Comparison of ENCODE assay signal across 21 cellular contexts in genomic region chr10:47301833-47302232, GRCh38. TPM values are rescaled to one million over a fixed set of nuclear protein-coding genes. Genes with fewer than 3 reads are reported as not detected.
DNase-seq lines count a peak whose midpoint lies in the region; ATAC-seq and TF ChIP-seq lines count a peak whose summit lies in the region.
"Had no signal": no experiment of that assay in that cellular context is flagged by ENCODE, and none has a peak within 500 bp of the region (broad histone marks: within the 10 kb centered on the region; RNA-seq: fewer than 3 reads in every experiment).

No MANE protein-coding gene starts in this region.

- H3K36me3 ChIP-seq in SJCRH30 (no peaks in the 10 kb centered on the region), body of pancreas (replicated peaks in 1 of 2; ENCODE audit: insufficient read depth in 1 of 2, low read depth in 2 of 2) (no peaks in the 10 kb centered on the region), lower lobe of right lung (no peaks in the 10 kb centered on the region), suprapubic skin (no peaks in the 10 kb centered on the region)

- TF ChIP-seq CTCF in body of pancreas (IDR thresholded peaks at IDR 0.05) (no peak), lower lobe of right lung (IDR thresholded peaks at IDR 0.05) (no peak), suprapubic skin (IDR thresholded peaks at IDR 0.05) (no peak), CD14-positive monocyte (IDR thresholded peaks at IDR 0.05) (no peak)

- no peak overlapping the region for H3K27ac Mint-ChIP-seq in CD14-positive monocyte
- H3K27ac Mint-ChIP-seq: H9 had no signal

- H3K27ac ChIP-seq in SJCRH30, result no peak overlapping the region
- peak overlapping the region; percentile 67 to 79 (median 70) for H3K27ac ChIP-seq in body of pancreas
- no peak overlapping the region for H3K27ac ChIP-seq in lower lobe of right lung
- H3K27ac ChIP-seq in suprapubic skin, result no peak overlapping the region
- H3K27ac ChIP-seq: PC-9 had no signal

- H3K4me3 Mint-ChIP-seq in CD14-positive monocyte, result no peak overlapping the region

- peak; percentile 10 for ATAC-seq in body of pancreas
- no peak for ATAC-seq in lower lobe of right lung
- no peak for ATAC-seq in GM19023 (IDR thresholded peaks at IDR 0.05; ENCODE audit: unreplicated experiment)
- no peak for ATAC-seq in GM18505 (IDR thresholded peaks at IDR 0.05; ENCODE audit: unreplicated experiment)

- intact Hi-C loops in body of pancreas (cut with DNase I) (no loop called here), lower lobe of right lung (cut with DNase I) (no loop called here), CD14-positive monocyte (cut with micrococcal nuclease) (loop anchor here in 1 of 2 donors (10.0 kb wide), 1 partner anchor 67 kb away; no protein-coding TSS in a partner anchor)

- no peaks in the 10 kb centered on the region for H3K9me3 ChIP-seq in SJCRH30 (replicated peaks)
- H3K9me3 ChIP-seq in body of pancreas, result no peaks in the 10 kb centered on the region
- H3K9me3 ChIP-seq in lower lobe of right lung, result no peaks in the 10 kb centered on the region
- no peaks in the 10 kb centered on the region for H3K9me3 ChIP-seq in suprapubic skin

- H3K4me1 ChIP-seq in SJCRH30, result no peaks in the 10 kb centered on the region
- H3K4me1 ChIP-seq in body of pancreas, result peaks cover 72% of the 10 kb centered on the region
- no peaks in the 10 kb centered on the region for H3K4me1 ChIP-seq in lower lobe of right lung
- peaks cover 18% of the 10 kb centered on the region for H3K4me1 ChIP-seq in suprapubic skin

- no peak for TF ChIP-seq EP300 in suprapubic skin (IDR thresholded peaks at IDR 0.05)

- peaks cover 3 to 4% of the 10 kb centered on the region in 2 donors for H3K36me3 Mint-ChIP-seq in CD14-positive monocyte

- 20 to 32% methylated on average over 2 of the region's 2 CpGs for WGBS in body of pancreas, 2 donors
- WGBS in suprapubic skin, result 78% methylated on average over 2 of the region's 2 CpGs

- no peaks in the 10 kb centered on the region for H3K27me3 ChIP-seq in SJCRH30
- H3K27me3 ChIP-seq in body of pancreas, result no peaks in the 10 kb centered on the region
- H3K27me3 ChIP-seq in lower lobe of right lung (ENCODE audit: low read depth), result peaks cover 28% of the 10 kb centered on the region
- peaks cover 34% of the 10 kb centered on the region for H3K27me3 ChIP-seq in suprapubic skin

- DNase-seq in SJCRH30, result peak; percentile 9 to 42
- peak in 3 of 4 donors; percentile 35 to 66 (median 62) for DNase-seq in body of pancreas
- no peak for DNase-seq in lower lobe of right lung
- no peak for DNase-seq in suprapubic skin (ENCODE audit: low spot score in 2 of 2)
- DNase-seq in CD14-positive monocyte (ENCODE audit: low spot score), result no peak
- DNase-seq: ACHN, AML-193, DMS53, H9, IMR-90, Karpas-422, MM.1S, NCI-H1092 treated with DMSO at 0.1 percent for 48 hours, NCI-H1694, NCI-H2107, NCI-H2227 treated with DMSO at 0.1 percent for 48 hours, NCI-H524, PC-9 had no signal

- peaks cover 10% of the 10 kb centered on the region for H3K4me1 Mint-ChIP-seq in CD14-positive monocyte

- H3K4me3 ChIP-seq in SJCRH30 (no peak overlapping the region), body of pancreas (no peak overlapping the region), lower lobe of right lung (peak overlapping the region; percentile 52), suprapubic skin (peak overlapping the region; percentile 64)
- H3K4me3 ChIP-seq: PC-9 had no signal

- H3K27me3 Mint-ChIP-seq in CD14-positive monocyte (ENCODE audit: low read depth in 3 of 3), result peaks cover 45 to 56% (median 50%) of the 10 kb centered on the region in 3 donors

- peaks cover 0 to 7% (median 4%) of the 10 kb centered on the region in 7 donors for H3K9me3 Mint-ChIP-seq in CD14-positive monocyte
- H3K9me3 Mint-ChIP-seq: H9 had no signal

- TF ChIP-seq POLR2A in body of pancreas (IDR thresholded peaks at IDR 0.05), result no peak
- no peak for TF ChIP-seq POLR2A in suprapubic skin (IDR thresholded peaks at IDR 0.05)
- TF ChIP-seq POLR2A in GM18505 (IDR thresholded peaks at IDR 0.05; ENCODE audit: borderline replicate concordance, extremely low read depth, insufficient read depth, insufficient read length), result no peak

RNA-seq across cellular contexts. Expression of gene GDF10, which starts 1.8 kb away (rescaled TPM):
- total RNA-seq in SJCRH30 (2014; rRNA removed; shearing (Covaris generic)), result not detected in 2 replicates
- total RNA-seq in body of pancreas, result 1 to 10 TPM; 6.6 to 8.0 TPM
- 14.5 TPM for total RNA-seq in lower lobe of right lung
- 1 to 10 TPM in 2 of 4 donors, not detected in 2; 1.3 to 1.4 TPM for total RNA-seq in suprapubic skin
- polyA plus RNA-seq in CD14-positive monocyte, result not detected
- total RNA-seq: HT1080, IMR-90, PC-9 had no signal

RNA-seq across cellular contexts. Expression of gene GDF2, which starts 20.4 kb away (rescaled TPM):
- total RNA-seq in SJCRH30 (2014; rRNA removed; shearing (Covaris generic)), result not detected in 2 replicates
- not detected for total RNA-seq in body of pancreas
- not detected for total RNA-seq in lower lobe of right lung
- total RNA-seq in suprapubic skin, result not detected
- not detected for polyA plus RNA-seq in CD14-positive monocyte
- total RNA-seq: H9, HT1080, PC-9 had no signal
- polyA plus RNA-seq: IMR-90 had no signal

RNA-seq across cellular contexts. Expression of gene RBP3, which starts 46.3 kb away (rescaled TPM):
- not detected in 2 replicates for total RNA-seq in SJCRH30 (2014; rRNA removed; shearing (Covaris generic))
- total RNA-seq in body of pancreas (not detected), lower lobe of right lung (not detected), suprapubic skin (not detected)
- polyA plus RNA-seq in CD14-positive monocyte, result not detected
- total RNA-seq: H9, HT1080, IMR-90, PC-9 had no signal
- polyA plus RNA-seq: IMR-90 had no signal

Comparison
In these comparisons a context has a peak if more than half of its experiments do, and no peak if none do; other contexts are left out.
1. DNase-seq: peak in SJCRH30 (2 of 2) and body of pancreas (3 of 4); none in lower lobe of right lung (single experiment), suprapubic skin (0 of 2) and CD14-positive monocyte (single experiment).
2. H3K27ac ChIP-seq: peak in body of pancreas (4 of 4); none in SJCRH30 (single experiment), lower lobe of right lung (single experiment) and suprapubic skin (single experiment).
3. H3K4me3 ChIP-seq: peak in lower lobe of right lung (single experiment) and suprapubic skin (single experiment); none in SJCRH30 (single experiment) and body of pancreas (0 of 2).